ENCODE assay signal across 21 cellular contexts in the genomic region with DNA sequence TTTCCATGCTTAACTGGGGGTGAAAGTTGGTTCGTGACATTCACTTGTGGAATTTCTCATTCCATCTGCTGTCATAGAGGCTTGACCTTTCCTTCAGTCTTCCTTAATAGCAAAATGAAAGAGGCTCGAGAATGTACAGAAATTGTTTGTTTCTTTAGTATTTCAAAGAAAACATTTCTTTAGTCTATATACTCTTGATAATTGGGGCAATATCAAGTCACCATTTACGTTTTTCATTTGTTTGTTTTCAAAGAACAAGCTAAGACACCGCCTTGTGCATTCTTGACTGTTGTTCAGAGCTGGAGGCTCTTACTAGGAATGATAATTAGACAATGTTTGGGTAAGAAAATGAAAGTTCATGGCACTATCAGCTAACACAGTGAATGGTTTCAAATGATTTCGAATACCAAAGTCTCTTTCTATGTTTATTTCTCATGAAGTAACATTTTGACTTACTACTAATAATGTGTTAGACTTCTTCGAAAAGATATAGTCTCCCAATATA.
A peak's percentile ranks its signal among the peaks of the same experiment; 100 is the strongest.
DNase-seq lines count a peak whose midpoint lies in the region; ATAC-seq, FAIRE-seq and TF ChIP-seq lines count a peak whose summit lies in the region.
"Had no signal": no experiment of that assay in that cellular context is flagged by ENCODE, and none has a peak within 500 bp of the region (broad histone marks: within the 10 kb centered on the region; RNA-seq: fewer than 3 reads in every experiment).

No MANE protein-coding gene starts in this region.

- FAIRE-seq in H54 (lab: Jason Lieb, UNC) = no peak
- FAIRE-seq: G401.6, GM12891, GM18507 had no signal

- no peaks in the 10 kb centered on the region for H3K4me1 ChIP-seq in adipocyte (ENCODE audit: control insufficient read depth, insufficient read depth, low read length)
- H3K4me1 ChIP-seq: BLaER1 treated with 17β-estradiol and CSF1 and Interleukin-3, amounts not matched to agents 10 nM and 100 nM had no signal

- no peak overlapping the region for H3K9ac ChIP-seq in adipocyte (ENCODE audit: low read length)
- H3K9ac ChIP-seq: BLaER1 treated with 17β-estradiol and CSF1 and Interleukin-3, amounts not matched to agents 10 nM and 100 nM had no signal

- no peak for TF ChIP-seq POLR2A in H54 (IDR thresholded peaks at IDR 0.05; ENCODE audit: low read depth, low read length)

- no peaks in the 10 kb centered on the region for H3K27me3 ChIP-seq in adipocyte (replicated peaks; ENCODE audit: control insufficient read depth, insufficient read depth, low read length)
- H3K27me3 ChIP-seq: BLaER1 treated with 17β-estradiol and CSF1 and Interleukin-3, amounts not matched to agents 10 nM and 100 nM had no signal

- ATAC-seq in HG02884 (IDR thresholded peaks at IDR 0.05; ENCODE audit: unreplicated experiment) = no peak
- ATAC-seq: CD8-positive, alpha-beta T cell; GM23338 had no signal

- DNase-seq in EH (ENCODE audit: low read depth) = peak; percentile 6
- DNase-seq in adipocyte (ENCODE audit: low read depth) = peak; percentile 52
- DNase-seq in dedifferentiated amniotic fluid mesenchymal stem cell (ENCODE audit: extremely low spot score) = peak; percentile 26
- peak; percentile 21 for DNase-seq in iris pigment epithelial cell (ENCODE audit: low read depth)
- DNase-seq in H54 (ENCODE audit: insufficient read length, low spot score) = no peak
- no peak for DNase-seq in amygdala (lab: John Stamatoyannopoulos, UW)
- DNase-seq in activated naive CD8-positive, alpha-beta T cell treated with anti-CD3 and anti-CD28 coated beads for 36 hours = no peak
- DNase-seq: 8988T; CD8-positive, alpha-beta T cell; COR-L47; DMS 273 treated with DMSO at 0.1 percent for 48 hours; DMS53; DND-41; H9 had no signal

- no peaks in the 10 kb centered on the region for H3K36me3 Mint-ChIP-seq in activated naive CD8-positive, alpha-beta T cell treated with anti-CD3 and anti-CD28 coated beads for 36 hours
- H3K36me3 Mint-ChIP-seq: CD8-positive, alpha-beta T cell had no signal

- no peak overlapping the region for H3K27ac Mint-ChIP-seq in activated naive CD8-positive, alpha-beta T cell treated with anti-CD3 and anti-CD28 coated beads for 36 hours
- H3K27ac Mint-ChIP-seq: B cell; CD8-positive, alpha-beta T cell; GM23338; H9 had no signal

- H3K4me1 Mint-ChIP-seq in activated naive CD8-positive, alpha-beta T cell treated with anti-CD3 and anti-CD28 coated beads for 36 hours = no peaks in the 10 kb centered on the region
- H3K4me1 Mint-ChIP-seq: B cell, GM23338, H9 had no signal

- H3K27me3 Mint-ChIP-seq in activated naive CD8-positive, alpha-beta T cell treated with anti-CD3 and anti-CD28 coated beads for 36 hours = no peaks in the 10 kb centered on the region
- H3K27me3 Mint-ChIP-seq: B cell had no signal

- peaks cover 1% of the 10 kb centered on the region for H3K9me3 Mint-ChIP-seq in activated naive CD8-positive, alpha-beta T cell treated with anti-CD3 and anti-CD28 coated beads for 36 hours

- H3K4me3 ChIP-seq in adipocyte (ENCODE audit: low read length) = no peak overlapping the region
- H3K4me3 ChIP-seq: BLaER1 treated with 17β-estradiol and CSF1 and Interleukin-3, amounts not matched to agents 10 nM and 100 nM; GM23338 had no signal

- no peak overlapping the region for H3K4me3 Mint-ChIP-seq in activated naive CD8-positive, alpha-beta T cell treated with anti-CD3 and anti-CD28 coated beads for 36 hours
- H3K4me3 Mint-ChIP-seq: B cell; CD8-positive, alpha-beta T cell; GM23338; H9 had no signal

- peaks cover 4% of the 10 kb centered on the region for H3K9me3 ChIP-seq in adipocyte (ENCODE audit: control insufficient read depth, low read length)

- no peaks in the 10 kb centered on the region for H3K36me3 ChIP-seq in adipocyte (ENCODE audit: control insufficient read depth, insufficient read depth, low read length, severe bottlenecking)
- H3K36me3 ChIP-seq: BLaER1 treated with 17β-estradiol and CSF1 and Interleukin-3, amounts not matched to agents 10 nM and 100 nM had no signal

Comparison
In these comparisons a context has a peak if more than half of its experiments do, and no peak if none do; other contexts are left out.
1. DNase-seq: peak in EH (single experiment), adipocyte (single experiment), dedifferentiated amniotic fluid mesenchymal stem cell (single experiment) and iris pigment epithelial cell (single experiment); none in H54 (single experiment), amygdala (0 of 56) and activated naive CD8-positive, alpha-beta T cell treated with anti-CD3 and anti-CD28 coated beads for 36 hours (single experiment).